12 cellular contexts compared by ENCODE assay signal in genomic region chr15:89998141-89998661, GRCh38. TPM values are rescaled to one million over a fixed set of nuclear protein-coding genes. Genes with fewer than 3 reads are reported as not detected.
A peak's percentile ranks its signal among the peaks of the same experiment; 100 is the strongest.
DNase-seq lines count a peak whose midpoint lies in the region; ATAC-seq and TF ChIP-seq lines count a peak whose summit lies in the region.
"Had no signal": no experiment of that assay in that cellular context is flagged by ENCODE, and none has a peak within 500 bp of the region (broad histone marks: within the 10 kb centered on the region; RNA-seq: fewer than 3 reads in every experiment).

No MANE protein-coding gene starts in this region.

- intact Hi-C loops in activated CD4-positive, alpha-beta T cell treated with anti-CD3 and anti-CD28 coated beads, Interleukin-2, amount 10 ng/mL, durations not matched to agents 24 days and 14 days (cut with micrococcal nuclease), result no loop called here
- intact Hi-C loops in vagina (cut with DNase I), result no loop called here

- no peaks in the 10 kb centered on the region for H3K27me3 ChIP-seq in vagina
- H3K27me3 ChIP-seq: ascending aorta had no signal

- H3K4me1 ChIP-seq in vagina, result peaks cover 22% of the 10 kb centered on the region

- peaks cover 6% of the 10 kb centered on the region for H3K36me3 Mint-ChIP-seq in activated CD4-positive, alpha-beta T cell treated with anti-CD3 and anti-CD28 coated beads, Interleukin-2, amount 10 ng/mL, durations not matched to agents 24 days and 14 days (ENCODE audit: low read depth)

- DNase-seq in A172 (ENCODE audit: low spot score), result peak; percentile 80
- peak; percentile 48 for DNase-seq in HS-27A (ENCODE audit: low read depth)
- DNase-seq in foreskin fibroblast, result peak; percentile 81 to 86
- DNase-seq in activated CD4-positive, alpha-beta T cell treated with anti-CD3 and anti-CD28 coated beads, Interleukin-2, amount 10 ng/mL, durations not matched to agents 24 days and 14 days, result no peak
- no peak for DNase-seq in vagina (ENCODE audit: extremely low spot score in 2 of 2)
- no peak for DNase-seq in occipital lobe (lab: John Stamatoyannopoulos, UW)
- DNase-seq: activated CD4-positive, CD25-positive, alpha-beta regulatory T cell; NCI-H187 treated with DMSO at 0.1 percent for 48 hours had no signal

- no peak for TF ChIP-seq CTCF in foreskin fibroblast (IDR thresholded peaks at IDR 0.05; ENCODE audit: low read depth, low read length)
- TF ChIP-seq CTCF in vagina (IDR thresholded peaks at IDR 0.05), result no peak

- H3K4me1 Mint-ChIP-seq in activated CD4-positive, alpha-beta T cell treated with anti-CD3 and anti-CD28 coated beads, Interleukin-2, amount 10 ng/mL, durations not matched to agents 24 days and 14 days, result peaks cover 16% of the 10 kb centered on the region

- peaks cover 18% of the 10 kb centered on the region for H3K27me3 Mint-ChIP-seq in activated CD4-positive, alpha-beta T cell treated with anti-CD3 and anti-CD28 coated beads, Interleukin-2, amount 10 ng/mL, durations not matched to agents 24 days and 14 days

- H3K4me3 Mint-ChIP-seq in activated CD4-positive, alpha-beta T cell treated with anti-CD3 and anti-CD28 coated beads, Interleukin-2, amount 10 ng/mL, durations not matched to agents 24 days and 14 days, result no peak overlapping the region

- TF ChIP-seq POLR2A in vagina (IDR thresholded peaks at IDR 0.05), result no peak

- H3K27ac ChIP-seq in vagina, result no peak overlapping the region
- H3K27ac ChIP-seq: ascending aorta had no signal

- H3K9me3 Mint-ChIP-seq in activated CD4-positive, alpha-beta T cell treated with anti-CD3 and anti-CD28 coated beads, Interleukin-2, amount 10 ng/mL, durations not matched to agents 24 days and 14 days, result no peaks in the 10 kb centered on the region

- ATAC-seq in SK-N-SH treated with all-trans-retinoic acid at 6 μM for 48 hours (peak; percentile 20; the same call in 1 of the 3 replicates), HG02970 (IDR thresholded peaks at IDR 0.05; ENCODE audit: low FRiP score, unreplicated experiment) (no peak)

- H3K4me3 ChIP-seq in foreskin fibroblast (ENCODE audit: low read depth in 1 of 2, low read length in 2 of 2), result no peak overlapping the region
- H3K4me3 ChIP-seq in vagina, result no peak overlapping the region
- H3K4me3 ChIP-seq: ascending aorta, smooth muscle cell had no signal

- H3K27ac Mint-ChIP-seq in activated CD4-positive, alpha-beta T cell treated with anti-CD3 and anti-CD28 coated beads, Interleukin-2, amount 10 ng/mL, durations not matched to agents 24 days and 14 days, result no peak overlapping the region

- no peaks in the 10 kb centered on the region for H3K9me3 ChIP-seq in vagina
- H3K9me3 ChIP-seq: ascending aorta had no signal

- H3K36me3 ChIP-seq in vagina, result no peaks in the 10 kb centered on the region
- H3K36me3 ChIP-seq: ascending aorta had no signal

TF ChIP-seq in SK-N-SH treated with all-trans-retinoic acid at 6 μM for 48 hours, 23 proteins besides CTCF, POLR2A, EP300 and RAD21:
- TF ChIP-seq TSHZ2 (CRISPR knock-in tag; IDR thresholded peaks at IDR 0.05) (no peak), POU6F1 (CRISPR knock-in tag; IDR thresholded peaks at IDR 0.05; ENCODE audit: borderline replicate concordance, low read depth) (no peak)

RNA-seq across cellular contexts. Expression of gene ZNF710, which starts 2.9 kb away (rescaled TPM):
- 6.2 and 6.6 TPM in 2 replicates for total RNA-seq in A172 (2014; rRNA removed; shearing (Covaris generic))
- total RNA-seq in activated CD4-positive, alpha-beta T cell treated with anti-CD3 and anti-CD28 coated beads, Interleukin-2, amount 10 ng/mL, durations not matched to agents 24 days and 14 days, result 28.3 and 29.3 TPM in 2 replicates
- total RNA-seq in vagina, result 23.1 TPM
- 14.3 TPM for total RNA-seq in occipital lobe

Comparison
In these comparisons a context has a peak if more than half of its experiments do, and no peak if none do; other contexts are left out.
1. DNase-seq: peak in A172 (single experiment), HS-27A (single experiment) and foreskin fibroblast (2 of 2); none in activated CD4-positive, alpha-beta T cell treated with anti-CD3 and anti-CD28 coated beads, Interleukin-2, amount 10 ng/mL, durations not matched to agents 24 days and 14 days (single experiment), vagina (0 of 2) and occipital lobe (single experiment).